ENCODE assay signal across 2 cellular contexts in genomic region chr4:48216563-48216962, GRCh38.
TF ChIP-seq lines count a peak whose summit lies in the region.

No MANE protein-coding gene starts in this region.

TF ChIP-seq in A549, 52 proteins besides CTCF, POLR2A, EP300 and RAD21:
- TF ChIP-seq MAFK (IDR thresholded peaks at IDR 0.05; ENCODE audit: partially characterized antibody) (peak; percentile 67), CEBPB (IDR thresholded peaks at IDR 0.05) (no peak)

TF ChIP-seq in endothelial cell of umbilical vein, 7 proteins besides CTCF, POLR2A, EP300 and RAD21:
- no peak for TF ChIP-seq JUN (IDR thresholded peaks at IDR 0.05; ENCODE audit: borderline replicate concordance, insufficient read depth, insufficient read length, low read depth)
- TF ChIP-seq POLR2AphosphoS5 (IDR thresholded peaks at IDR 0.05; ENCODE audit: insufficient read depth, low read depth, low read length): no peak
- no peak for TF ChIP-seq EZH2 (IDR thresholded peaks at IDR 0.05; ENCODE audit: borderline replicate concordance, low read depth, low read length, severe bottlenecking)
- no peak for TF ChIP-seq MAX (IDR thresholded peaks at IDR 0.05; ENCODE audit: insufficient read depth, insufficient read length)
TF ChIP-seq in endothelial cell of umbilical vein: peak in this region for 0.
